Comparison of ENCODE assay signal across 8 cellular contexts in genomic region chr3:21484323-21485154, GRCh38.
A peak's percentile ranks its signal among the peaks of the same experiment; 100 is the strongest.
DNase-seq lines count a peak whose midpoint lies in the region; ATAC-seq and TF ChIP-seq lines count a peak whose summit lies in the region.

No MANE protein-coding gene starts in this region.

- H3K9me2 ChIP-seq in hepatocyte (replicated peaks; ENCODE audit: insufficient read depth) = no peaks in the 10 kb centered on the region

- ATAC-seq in HG02759 (IDR thresholded peaks at IDR 0.05; ENCODE audit: unreplicated experiment) = peak; percentile 57

- H3K79me2 ChIP-seq in hepatocyte = no peaks in the 10 kb centered on the region

- no peak for TF ChIP-seq EP300 in stomach (IDR thresholded peaks at IDR 0.05)

- H3K27ac ChIP-seq in hepatocyte (no peak overlapping the region), stomach (no peak overlapping the region)

- TF ChIP-seq POLR2A in stomach (IDR thresholded peaks at IDR 0.05) = no peak

- no peaks in the 10 kb centered on the region for H4K20me1 ChIP-seq in hepatocyte (ENCODE audit: insufficient read depth, poor library complexity, severe bottlenecking)

- H3K9me3 ChIP-seq in hepatocyte (ENCODE audit: low read depth) = no peaks in the 10 kb centered on the region
- H3K9me3 ChIP-seq in stomach = no peaks in the 10 kb centered on the region

- H3K4me1 ChIP-seq in hepatocyte (ENCODE audit: insufficient read depth) (no peaks in the 10 kb centered on the region), stomach (no peaks in the 10 kb centered on the region)

- 58% methylated on average over 4 of the region's 4 CpGs for WGBS in hepatocyte (ENCODE audit: low lambda C conversion rate, missing lambda C conversion rate)
- WGBS in stomach, 5 donors = 36 to 58% (median 45%) methylated on average over 4 of the region's 4 CpGs

- H2AFZ ChIP-seq in hepatocyte = no peak overlapping the region

- no peak overlapping the region for H3K4me3 ChIP-seq in hepatocyte
- H3K4me3 ChIP-seq in stomach = no peak overlapping the region

- TF ChIP-seq CTCF in hepatocyte (IDR thresholded peaks at IDR 0.05; ENCODE audit: poor library complexity) = peak; percentile 52
- TF ChIP-seq CTCF in stomach (IDR thresholded peaks at IDR 0.05) = peak in 5 of 7 experiments; percentile 33 to 65 (median 52)

- DNase-seq in NCI-H187 (lab: John Stamatoyannopoulos, UW) (peak; percentile 5 to 26), NCI-H187 treated with DMSO at 0.1 percent for 48 hours (lab: John Stamatoyannopoulos, UW) (no peak), NCI-H226 (peak; percentile 58), anterior cingulate cortex (lab: John Stamatoyannopoulos, UW) (peak in 36 of 58 donors; percentile 1 to 50 (median 15)), hepatocyte (ENCODE audit: low spot score) (peak; percentile 81), stomach (peak; percentile 65)
- DNase-seq in activated CD8-positive, alpha-beta memory T cell treated with anti-CD3 and anti-CD28 coated beads, Interleukin-2, amount 50 U/mL, for 48 hours = no peak

- H3K4me2 ChIP-seq in hepatocyte = no peak overlapping the region

- H3K36me3 ChIP-seq in hepatocyte (replicated peaks; ENCODE audit: insufficient read depth, low read depth) = no peaks in the 10 kb centered on the region
- no peaks in the 10 kb centered on the region for H3K36me3 ChIP-seq in stomach

- H3K27me3 ChIP-seq in hepatocyte = no peaks in the 10 kb centered on the region
- no peaks in the 10 kb centered on the region for H3K27me3 ChIP-seq in stomach

- intact Hi-C loops in stomach (cut with DNase I; ENCODE audit: low total_unique reads) = loop anchor here (10.0 kb wide), 1 partner anchor 970 kb away; no protein-coding TSS in a partner anchor

Comparison
In these comparisons a context has a peak if more than half of its experiments do, and no peak if none do; other contexts are left out.
1. DNase-seq: peak in NCI-H187 (2 of 2), NCI-H226 (single experiment), anterior cingulate cortex (36 of 58), hepatocyte (single experiment) and stomach (single experiment); none in NCI-H187 treated with DMSO at 0.1 percent for 48 hours (single experiment) and activated CD8-positive, alpha-beta memory T cell treated with anti-CD3 and anti-CD28 coated beads, Interleukin-2, amount 50 U/mL, for 48 hours (single experiment).